ENCODE assay signal across 9 cellular contexts in the genomic region with DNA sequence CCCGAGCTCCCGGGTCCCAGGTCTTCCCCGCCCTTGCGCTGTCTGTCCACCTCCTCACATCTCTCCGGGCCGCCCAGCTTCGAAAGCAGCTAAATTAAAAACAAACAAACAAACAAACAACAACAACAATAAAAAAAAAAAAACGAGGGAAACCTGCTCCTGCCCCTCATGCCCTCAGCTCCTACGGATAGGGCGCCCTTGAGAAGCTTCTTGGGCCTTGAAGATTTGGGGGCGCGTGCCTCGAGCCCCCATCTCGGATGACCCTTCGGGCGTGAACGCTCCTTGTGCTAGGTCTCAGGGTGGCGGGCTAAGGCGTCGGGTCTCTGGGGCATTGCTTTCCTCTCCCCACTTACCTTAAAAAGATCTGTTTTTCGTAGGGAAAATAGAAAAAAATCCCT. TPM values are rescaled to one million over a fixed set of nuclear protein-coding genes. Genes with fewer than 3 reads are reported as not detected.
DNase-seq lines count a peak whose midpoint lies in the region; ATAC-seq, FAIRE-seq and TF ChIP-seq lines count a peak whose summit lies in the region.
"Had no signal": no experiment of that assay in that cellular context is flagged by ENCODE, and none has a peak within 500 bp of the region (broad histone marks: within the 10 kb centered on the region; RNA-seq: fewer than 3 reads in every experiment).

No MANE protein-coding gene starts in this region.

- peaks cover 6 to 12% of the 10 kb centered on the region in 2 donors for H3K4me1 ChIP-seq in thyroid gland

- 1 to 2% methylated on average over 21 of the region's 21 CpGs for WGBS in thyroid gland, 2 donors

- H3K27ac ChIP-seq in thyroid gland, result peak overlapping the region in 1 of 3 donors; percentile 49
- H3K27ac ChIP-seq in RWPE1, result no peak overlapping the region
- H3K27ac ChIP-seq: C4-2B had no signal

- H3K9me3 ChIP-seq in thyroid gland, result no peaks in the 10 kb centered on the region

- no peak for FAIRE-seq in HTR-8/SVneo (lab: Jason Lieb, UNC)

- peak; percentile 7 for ATAC-seq in activated CD8-positive, alpha-beta memory T cell treated with anti-CD3 and anti-CD28 coated beads, Interleukin-2, amount 10 ng/mL, durations not matched to agents 7 days and 5 days
- ATAC-seq in memory B cell (ENCODE audit: low read depth), result no peak

- intact Hi-C loops in thyroid gland (cut with DNase I), result no loop called here

- H3K4me3 Mint-ChIP-seq in activated CD8-positive, alpha-beta memory T cell treated with anti-CD3 and anti-CD28 coated beads, Interleukin-2, amount 10 ng/mL, durations not matched to agents 7 days and 5 days, result peak overlapping the region; percentile 79
- H3K4me3 Mint-ChIP-seq in brain (peak overlapping the region; percentile 87 to 95 (median 89)), memory B cell (peak overlapping the region; percentile 66)

- no peak for TF ChIP-seq POLR2A in thyroid gland (IDR thresholded peaks at IDR 0.05)

- no peak for DNase-seq in activated CD8-positive, alpha-beta memory T cell treated with anti-CD3 and anti-CD28 coated beads, Interleukin-2, amount 10 ng/mL, durations not matched to agents 7 days and 5 days
- no peak for DNase-seq in activated CD8-positive, alpha-beta memory T cell treated with anti-CD3 and anti-CD28 coated beads, Interleukin-2, amount 50 U/mL, for 48 hours
- no peak for DNase-seq in memory B cell (ENCODE audit: low spot score in 2 of 2)
- no peak for DNase-seq in thyroid gland
- no peak for DNase-seq in NCI-H774 (lab: John Stamatoyannopoulos, UW)
- DNase-seq in RWPE1 (ENCODE audit: low spot score), result no peak
- no peak for DNase-seq in HTR-8/SVneo (ENCODE audit: insufficient read length, low spot score)

- CTCF ChIA-PET in activated CD8-positive, alpha-beta memory T cell treated with anti-CD3 and anti-CD28 coated beads, Interleukin-2, amount 10 ng/mL, durations not matched to agents 7 days and 5 days (lab: Charles Lee), result interaction anchor here (1.0 to 1.2 kb wide), 2 partner anchors 40 to 236 kb away, joined by 3 read pairs; no protein-coding TSS in a partner anchor
- CTCF ChIA-PET in RWPE1 (lab: Yijun Ruan, JAX), result interaction anchor here (0.7 to 1.4 kb wide), 2 partner anchors 32 to 460 kb away, joined by 3 to 4 read pairs; no protein-coding TSS in a partner anchor

- H3K9me3 Mint-ChIP-seq in activated CD8-positive, alpha-beta memory T cell treated with anti-CD3 and anti-CD28 coated beads, Interleukin-2, amount 10 ng/mL, durations not matched to agents 7 days and 5 days (ENCODE audit: low read depth), result no peaks in the 10 kb centered on the region
- peaks cover 0 to 5% (median 0%) of the 10 kb centered on the region in 5 experiments for H3K9me3 Mint-ChIP-seq in brain
- H3K9me3 Mint-ChIP-seq in memory B cell, result no peaks in the 10 kb centered on the region

- no peaks in the 10 kb centered on the region for H3K27me3 ChIP-seq in thyroid gland

- POLR2A ChIA-PET in RWPE1 (lab: Yijun Ruan, JAX; ENCODE audit: low non-redundant PET), result no interaction called here

- H3K27me3 Mint-ChIP-seq in activated CD8-positive, alpha-beta memory T cell treated with anti-CD3 and anti-CD28 coated beads, Interleukin-2, amount 10 ng/mL, durations not matched to agents 7 days and 5 days, result peaks cover 72% of the 10 kb centered on the region
- peaks cover 50% of the 10 kb centered on the region for H3K27me3 Mint-ChIP-seq in brain
- peaks cover 37% of the 10 kb centered on the region for H3K27me3 Mint-ChIP-seq in memory B cell

- H3K4me1 Mint-ChIP-seq in activated CD8-positive, alpha-beta memory T cell treated with anti-CD3 and anti-CD28 coated beads, Interleukin-2, amount 10 ng/mL, durations not matched to agents 7 days and 5 days, result peaks cover 21% of the 10 kb centered on the region
- H3K4me1 Mint-ChIP-seq in brain (peaks cover 44% of the 10 kb centered on the region), memory B cell (peaks cover 12% of the 10 kb centered on the region)

- peak overlapping the region; percentile 26 to 42 (median 41) for H3K4me3 ChIP-seq in thyroid gland (replicated peaks in 1 of 3)

- no peak overlapping the region for H3K27ac Mint-ChIP-seq in activated CD8-positive, alpha-beta memory T cell treated with anti-CD3 and anti-CD28 coated beads, Interleukin-2, amount 10 ng/mL, durations not matched to agents 7 days and 5 days
- H3K27ac Mint-ChIP-seq in brain (peak overlapping the region in 3 of 5 experiments; percentile 71 to 85 (median 79)), memory B cell (no peak overlapping the region)

- TF ChIP-seq CTCF in brain (conservative IDR thresholded peaks at IDR 0.05) (no peak), thyroid gland (IDR thresholded peaks at IDR 0.05) (no peak), RWPE1 (conservative IDR thresholded peaks at IDR 0.05; ENCODE audit: low read depth) (no peak)

- no peaks in the 10 kb centered on the region for H3K36me3 ChIP-seq in thyroid gland

- H3K36me3 Mint-ChIP-seq in activated CD8-positive, alpha-beta memory T cell treated with anti-CD3 and anti-CD28 coated beads, Interleukin-2, amount 10 ng/mL, durations not matched to agents 7 days and 5 days, result no peaks in the 10 kb centered on the region
- H3K36me3 Mint-ChIP-seq in brain, result no peaks in the 10 kb centered on the region
- H3K36me3 Mint-ChIP-seq in memory B cell, result no peaks in the 10 kb centered on the region

RNA-seq across cellular contexts. Expression of gene NDNF, which starts 0.7 kb away (rescaled TPM):
- under 1 TPM in 1 of 2 experiments, not detected in 1; 0.16 TPM for total RNA-seq in activated CD8-positive, alpha-beta memory T cell treated with anti-CD3 and anti-CD28 coated beads, Interleukin-2, amount 10 ng/mL, durations not matched to agents 7 days and 5 days
- 0.42 TPM for polyA plus RNA-seq in brain (ENCODE audit: insufficient read depth, low read depth, low replicate concordance)
- total RNA-seq in thyroid gland, result 1 to 10 TPM; 2.7 to 7.7 (median 4.0) TPM

Comparison
In these comparisons a context has a peak if more than half of its experiments do, and no peak if none do; other contexts are left out.
1. H3K27ac Mint-ChIP-seq: peak in brain (3 of 5); none in activated CD8-positive, alpha-beta memory T cell treated with anti-CD3 and anti-CD28 coated beads, Interleukin-2, amount 10 ng/mL, durations not matched to agents 7 days and 5 days (single experiment) and memory B cell (single experiment).
2. Peak in every context shown above with its lines, with median percentiles within 50 percentile points of each other: H3K4me3 Mint-ChIP-seq.